11 cellular contexts compared by ENCODE assay signal in the genomic region with DNA sequence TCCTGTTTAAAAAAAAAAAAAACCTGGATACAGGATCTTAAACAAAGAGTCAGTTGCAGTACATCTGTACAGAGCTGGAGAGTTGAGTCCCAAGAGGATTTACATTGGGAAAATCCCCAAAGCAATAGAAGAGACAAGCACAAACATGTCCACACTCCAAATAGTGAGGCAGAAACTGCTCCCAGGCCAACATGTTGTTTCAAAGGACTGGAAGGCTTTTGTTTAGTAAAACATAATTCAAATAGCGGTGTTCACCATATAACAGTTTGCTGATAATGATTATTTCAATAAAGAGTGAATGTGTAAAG.
A peak's percentile ranks its signal among the peaks of the same experiment; 100 is the strongest.
DNase-seq lines count a peak whose midpoint lies in the region; ATAC-seq and TF ChIP-seq lines count a peak whose summit lies in the region.
"Had no signal": no experiment of that assay in that cellular context is flagged by ENCODE, and none has a peak within 500 bp of the region (broad histone marks: within the 10 kb centered on the region; RNA-seq: fewer than 3 reads in every experiment).

No MANE protein-coding gene starts in this region.

- H3K27ac ChIP-seq in subcutaneous abdominal adipose tissue (ENCODE audit: low read depth, low read length) (peak overlapping the region; percentile 89), dorsolateral prefrontal cortex (no peak overlapping the region)
- H3K27ac ChIP-seq: A549, GM23248 had no signal

- H3K36me3 ChIP-seq in subcutaneous abdominal adipose tissue (ENCODE audit: control insufficient read depth in 5 of 5, insufficient read depth in 5 of 5, low read length in 5 of 5), result no peaks in the 10 kb centered on the region

- H3K4me3 ChIP-seq in cardiac fibroblast (replicated peaks in 1 of 2; ENCODE audit: low read depth in 2 of 2, low read length in 2 of 2) (no peak overlapping the region), subcutaneous abdominal adipose tissue (ENCODE audit: low read depth in 1 of 5, low read length in 5 of 5) (no peak overlapping the region), dorsolateral prefrontal cortex (no peak overlapping the region)
- H3K4me3 ChIP-seq: A549, GM23248 had no signal

- ATAC-seq in HG03521 (IDR thresholded peaks at IDR 0.05; ENCODE audit: unreplicated experiment) (no peak), left colon (no peak)
- ATAC-seq: A549, natural killer cell had no signal

- TF ChIP-seq CTCF in cardiac fibroblast (IDR thresholded peaks at IDR 0.05; ENCODE audit: low read depth, low read length) (no peak), dorsolateral prefrontal cortex (IDR thresholded peaks at IDR 0.05 in 54 of 56, conservative IDR thresholded peaks at IDR 0.05 in 2 of 56; ENCODE audit: low read depth in 1 of 56, partially characterized antibody in 56 of 56) (no peak)

- H3K27me3 ChIP-seq in subcutaneous abdominal adipose tissue (ENCODE audit: control insufficient read depth in 5 of 5, insufficient read depth in 4 of 5, low read length in 5 of 5), result no peaks in the 10 kb centered on the region
- H3K27me3 ChIP-seq in dorsolateral prefrontal cortex, result no peaks in the 10 kb centered on the region

- H3K9me3 ChIP-seq in subcutaneous abdominal adipose tissue (ENCODE audit: control insufficient read depth in 5 of 5, low read length in 5 of 5), result no peaks in the 10 kb centered on the region
- H3K9me3 ChIP-seq: A549 had no signal

- DNase-seq in NCI-H146 (lab: John Stamatoyannopoulos, UW), result peak; percentile 2
- DNase-seq in NCI-H146 treated with DMSO at 0.1 percent for 48 hours (lab: John Stamatoyannopoulos, UW; ENCODE audit: unreplicated experiment), result no peak
- DNase-seq in NCI-H2107 (lab: John Stamatoyannopoulos, UW), result peak; percentile 63
- peak; percentile 65 to 82 for DNase-seq in cardiac fibroblast (ENCODE audit: low read depth in 2 of 2)
- no peak for DNase-seq in dorsolateral prefrontal cortex
- no peak for DNase-seq in left colon
- DNase-seq: natural killer cell had no signal

- intact Hi-C loops in dorsolateral prefrontal cortex (cut with DNase I) (no loop called here), left colon (cut with DNase I, micrococcal nuclease) (no loop called here)

- H3K9ac ChIP-seq in subcutaneous abdominal adipose tissue (ENCODE audit: low read length in 5 of 5), result no peak overlapping the region
- H3K9ac ChIP-seq: GM23248 had no signal

- peaks cover 0 to 33% (median 24%) of the 10 kb centered on the region in 5 donors for H3K4me1 ChIP-seq in subcutaneous abdominal adipose tissue (ENCODE audit: control insufficient read depth in 5 of 5, insufficient read depth in 5 of 5, low read length in 5 of 5)
- H3K4me1 ChIP-seq: A549 had no signal

Comparison
In these comparisons a context has a peak if more than half of its experiments do, and no peak if none do; other contexts are left out.
1. DNase-seq: peak in NCI-H146 (single experiment), NCI-H2107 (single experiment) and cardiac fibroblast (2 of 2); none in NCI-H146 treated with DMSO at 0.1 percent for 48 hours (single experiment), dorsolateral prefrontal cortex (0 of 10) and left colon (0 of 2).